8 cellular contexts compared by ENCODE assay signal in genomic region chr5:160188151-160188967, GRCh38. TPM values are rescaled to one million over a fixed set of nuclear protein-coding genes. Genes with fewer than 3 reads are reported as not detected.
DNase-seq lines count a peak whose midpoint lies in the region; ATAC-seq, FAIRE-seq and TF ChIP-seq lines count a peak whose summit lies in the region.

No MANE protein-coding gene starts in this region.

- TF ChIP-seq POLR2A in GM12878 (IDR thresholded peaks at IDR 0.05; ENCODE audit: low read depth, low read length), result no peak

- H3K27ac Mint-ChIP-seq in stimulated activated naive B cell treated with anti-CD40 and anti-IgM and Interleukin-4, amounts not matched to agents 10 μg/mL and 1 μg/mL and 100 μg/mL, for 72 hours, result no peak overlapping the region

- POLR2A ChIA-PET in GM12878 (lab: Charles Lee), result no interaction called here

- DNase-seq in COLO668 (lab: John Stamatoyannopoulos, UW; ENCODE audit: unreplicated experiment), result peak; percentile 29
- no peak for DNase-seq in GM12878 (ENCODE audit: low read depth, low spot score)
- DNase-seq in iris pigment epithelial cell (ENCODE audit: low read depth), result peak; percentile 80
- DNase-seq in stimulated activated naive B cell treated with anti-CD40 and anti-IgM and Interleukin-4, amounts not matched to agents 10 μg/mL and 1 μg/mL and 100 μg/mL, for 72 hours, result no peak
- no peak for DNase-seq in NCI-H128 (lab: John Stamatoyannopoulos, UW; ENCODE audit: unreplicated experiment)

- no peak for TF ChIP-seq RAD21 in GM12878 (IDR thresholded peaks at IDR 0.05; ENCODE audit: insufficient read depth, low read depth, low read length)

- H3K4me2 ChIP-seq in GM12878 (ENCODE audit: control insufficient read depth, insufficient read depth), result peak overlapping the region; percentile 66

- H3K9me3 Mint-ChIP-seq in stimulated activated naive B cell treated with anti-CD40 and anti-IgM and Interleukin-4, amounts not matched to agents 10 μg/mL and 1 μg/mL and 100 μg/mL, for 72 hours, result peaks cover 5 to 12% of the 10 kb centered on the region in 2 donors

- no peaks in the 10 kb centered on the region for H4K20me1 ChIP-seq in GM12878 (ENCODE audit: control insufficient read depth, insufficient read depth)

- H3K4me1 ChIP-seq in HUES6 (ENCODE audit: control insufficient read depth, insufficient read depth, low read length) (0 out of 2 replicates have a peak, but pooled peaks cover 2% of the 10 kb centered on the region), GM12878 (ENCODE audit: control insufficient read depth, insufficient read depth, low read length) (peaks cover 8% of the 10 kb centered on the region)

- H3K36me3 Mint-ChIP-seq in stimulated activated naive B cell treated with anti-CD40 and anti-IgM and Interleukin-4, amounts not matched to agents 10 μg/mL and 1 μg/mL and 100 μg/mL, for 72 hours, result peaks cover 8 to 11% of the 10 kb centered on the region in 2 donors

- H3K27me3 ChIP-seq in HUES6 (ENCODE audit: control insufficient read depth, insufficient read depth, low read length), result no peaks in the 10 kb centered on the region
- H3K27me3 ChIP-seq in GM12878 (replicated peaks in 1 of 2; ENCODE audit: control insufficient read depth in 2 of 2, insufficient read depth in 2 of 2, low read length in 1 of 2), result no peaks in the 10 kb centered on the region; a peak in 1 of 4 replicates

- no peaks in the 10 kb centered on the region for H3K79me2 ChIP-seq in GM12878 (ENCODE audit: control insufficient read depth, insufficient read depth, low read length)

- BruUV-seq in GM12878 (replicated peaks; lab: Mats Ljungman, UMichigan), result no TSS peak

- H2AFZ ChIP-seq in GM12878 (ENCODE audit: control insufficient read depth, low read depth, low read length), result peak overlapping the region; percentile 69

- no peak for TF ChIP-seq EP300 in GM12878 (IDR thresholded peaks at IDR 0.05; ENCODE audit: borderline replicate concordance in 1 of 2, control insufficient read depth in 1 of 2, low read depth in 2 of 2, low read length in 2 of 2)

- no peak overlapping the region for H3K27ac ChIP-seq in HUES6 (ENCODE audit: low read depth, low read length)
- H3K27ac ChIP-seq in GM12878 (ENCODE audit: control insufficient read depth, insufficient read depth), result no peak overlapping the region

- no peak for FAIRE-seq in GM12878 (lab: Jason Lieb, UNC)

- SMC1A ChIA-PET in GM12878 (lab: Charles Lee; ENCODE audit: uncharacterized antibody, unreplicated experiment), result no interaction called here

- 14% methylated on average over 25 of the region's 40 CpGs for WGBS in GM12878 (ENCODE audit: insufficient coverage, insufficient replicate concordance, low lambda C conversion rate, missing lambda C conversion rate)

- H3K27me3 Mint-ChIP-seq in stimulated activated naive B cell treated with anti-CD40 and anti-IgM and Interleukin-4, amounts not matched to agents 10 μg/mL and 1 μg/mL and 100 μg/mL, for 72 hours, result peaks cover 20 to 25% of the 10 kb centered on the region in 2 donors

- CTCF ChIA-PET in GM12878 (lab: Yijun Ruan, JAX), result interaction anchor here (0.8 kb wide), 1 partner anchor 203 kb away, joined by 3 read pairs; no protein-coding TSS in a partner anchor

- no peak overlapping the region for H3K9ac ChIP-seq in HUES6 (ENCODE audit: low read length)
- no peak overlapping the region for H3K9ac ChIP-seq in GM12878 (ENCODE audit: control insufficient read depth, insufficient read depth, low read length)

- RAD21 ChIA-PET in GM12878 (lab: Charles Lee; ENCODE audit: unreplicated experiment), result interaction anchor here (1.2 kb wide), 1 partner anchor 156 kb away, joined by 3 read pairs; no protein-coding TSS in a partner anchor

- ATAC-seq in GM12878, result no peak
- ATAC-seq in stimulated activated naive B cell treated with anti-CD40 and anti-IgM and Interleukin-4, amounts not matched to agents 10 μg/mL and 1 μg/mL and 100 μg/mL, for 72 hours (replicated peaks), result peak in 1 of 2 donors; percentile 27
- no peak for ATAC-seq in GM21737 (IDR thresholded peaks at IDR 0.05; ENCODE audit: unreplicated experiment)
- no peak for ATAC-seq in GM19395 (IDR thresholded peaks at IDR 0.05; ENCODE audit: unreplicated experiment)

- peak overlapping the region; percentile 21; the same call in 1 of the 2 replicates for H3K4me3 ChIP-seq in HUES6 (ENCODE audit: low read depth, low read length)
- H3K4me3 ChIP-seq in GM12878, result no peak overlapping the region; the same call in 1 of the 2 replicates

- H3K9me3 ChIP-seq in HUES6 (ENCODE audit: control insufficient read depth, insufficient read depth, low read depth, low read length) (peaks cover 20% of the 10 kb centered on the region), GM12878 (replicated peaks; ENCODE audit: control insufficient read depth, insufficient read depth, low read length) (peaks cover 6% of the 10 kb centered on the region; the same call in 2 of the 3 replicates)

- intact Hi-C loops in GM12878 (cut with micrococcal nuclease; ENCODE audit: unreplicated experiment), result no loop called here

- H3K36me3 ChIP-seq in HUES6 (ENCODE audit: control insufficient read depth, insufficient read depth, low read length), result no peaks in the 10 kb centered on the region
- no peaks in the 10 kb centered on the region for H3K36me3 ChIP-seq in GM12878 (ENCODE audit: control insufficient read depth in 2 of 2, insufficient read depth in 2 of 2, low read length in 1 of 2)

- in situ Hi-C loops in GM12878 (cut with MboI), result no loop called here

- H3K4me3 Mint-ChIP-seq in stimulated activated naive B cell treated with anti-CD40 and anti-IgM and Interleukin-4, amounts not matched to agents 10 μg/mL and 1 μg/mL and 100 μg/mL, for 72 hours, result peak overlapping the region; percentile 61 to 71

- TF ChIP-seq CTCF in GM12878 (IDR thresholded peaks at IDR 0.05 in 2 of 3, conservative IDR thresholded peaks at IDR 0.05 in 1 of 3; ENCODE audit: control insufficient read depth in 2 of 3, extremely low read depth in 1 of 3, insufficient read depth in 1 of 3, low read depth in 3 of 3, low read length in 3 of 3), result no peak

- peaks cover 19 to 21% of the 10 kb centered on the region in 2 donors for H3K4me1 Mint-ChIP-seq in stimulated activated naive B cell treated with anti-CD40 and anti-IgM and Interleukin-4, amounts not matched to agents 10 μg/mL and 1 μg/mL and 100 μg/mL, for 72 hours

TF ChIP-seq in GM12878, 131 proteins besides CTCF, POLR2A, EP300 and RAD21 (continues in another document):
- no peak for TF ChIP-seq POU2F2 (IDR thresholded peaks at IDR 0.05; ENCODE audit: borderline replicate concordance, low read depth, low read length)
- no peak for TF ChIP-seq IRF3 (IDR thresholded peaks at IDR 0.05)
- no peak for TF ChIP-seq RBBP5 (conservative IDR thresholded peaks at IDR 0.05)
- TF ChIP-seq BCL3 (IDR thresholded peaks at IDR 0.05; ENCODE audit: borderline replicate concordance, insufficient read depth, low read depth, low read length, poor library complexity, severe bottlenecking), result no peak
- no peak for TF ChIP-seq STAT3 (IDR thresholded peaks at IDR 0.05; ENCODE audit: low read depth, low read length)
- no peak for TF ChIP-seq POLR2AphosphoS2 (IDR thresholded peaks at IDR 0.05; ENCODE audit: low read depth, low read length)
- no peak for TF ChIP-seq RAD51 (IDR thresholded peaks at IDR 0.05)

RNA-seq across cellular contexts. Expression of gene FABP6, which starts 40.9 kb away (rescaled TPM):
- total RNA-seq in GM12878 (2013; cell fraction: nucleolus; rRNA removed), result 1.4 TPM in 1 of 2 replicates, not detected in the other
- total RNA-seq in GM12878 (2014; rRNA removed), result 1.3 and 1.9 TPM in 2 replicates
- 1.2 and 3.0 TPM in 2 replicates for total RNA-seq in GM12878 (2014; rRNA removed; fragmentation: Illumina TruSeq; extraction: Trizol)
- 1.9 and 2.3 TPM in 2 replicates for total RNA-seq in GM12878 (2021)
- not detected for polyA plus RNA-seq in GM12878 (2011; ENCODE audit: low read depth)
- polyA plus RNA-seq in GM12878 (2011; rRNA removed), result 4.7 and 8.1 TPM in 2 replicates
- 8.0 and 8.3 TPM in 2 replicates for polyA plus RNA-seq in GM12878 (2011; cell fraction: cytosol; rRNA removed)
- 2.1 and 3.7 TPM in 2 replicates for polyA plus RNA-seq in GM12878 (2011; cell fraction: nucleus; rRNA removed)
- 2.9 and 3.8 TPM in 2 replicates for polyA plus RNA-seq in GM12878 (2012)
- polyA plus RNA-seq in GM12878 (2014; fragmentation: Illumina TruSeq; extraction: Trizol), result 1.00 and 1.2 TPM in 2 replicates
- 1 to 10 TPM; 3.0 to 3.5 TPM for polyA plus RNA-seq in GM12878 (2014; fragmentation: Nextera tagmentation; extraction: Ambion mirVana)
- polyA plus RNA-seq in GM12878 (2014; rRNA removed), result 1.2 and 3.2 TPM in 2 replicates
- 1 to 10 TPM in 1 of 2 experiments, under 1 TPM in 1; 0.66 to 1.1 TPM for polyA plus RNA-seq in GM12878 (2016; fragmentation: Nextera tagmentation; extraction: Ambion mirVana)
- polyA minus RNA-seq in GM12878 (2011; rRNA and poly(A)+ RNA removed), result 2.4 and 3.6 TPM in 2 replicates
- polyA minus RNA-seq in GM12878 (2011; cell fraction: cytosol; rRNA and poly(A)+ RNA removed), result not detected in 2 replicates
- polyA minus RNA-seq in GM12878 (2011; cell fraction: nucleus; rRNA and poly(A)+ RNA removed), result not detected in 2 replicates

Comparison
In these comparisons a context has a peak if more than half of its experiments do, and no peak if none do; other contexts are left out.
1. DNase-seq: peak in COLO668 (single experiment) and iris pigment epithelial cell (single experiment); none in GM12878 (single experiment), stimulated activated naive B cell treated with anti-CD40 and anti-IgM and Interleukin-4, amounts not matched to agents 10 μg/mL and 1 μg/mL and 100 μg/mL, for 72 hours (single experiment) and NCI-H128 (single experiment).